Comparison of ENCODE assay signal across 15 cellular contexts in genomic region chr1:17139637-17140036, GRCh38. TPM values are rescaled to one million over a fixed set of nuclear protein-coding genes. Genes with fewer than 3 reads are reported as not detected.
DNase-seq lines count a peak whose midpoint lies in the region; ATAC-seq, FAIRE-seq and TF ChIP-seq lines count a peak whose summit lies in the region.
"Had no signal": no experiment of that assay in that cellular context is flagged by ENCODE, and none has a peak within 500 bp of the region (broad histone marks: within the 10 kb centered on the region; RNA-seq: fewer than 3 reads in every experiment).

No MANE protein-coding gene starts in this region.

- no peaks in the 10 kb centered on the region for H3K9me3 ChIP-seq in Panc1 (ENCODE audit: control insufficient read depth, insufficient read depth, low read depth, low read length)
- H3K9me3 ChIP-seq: HAP-1 had no signal

- FAIRE-seq in GM18507 (lab: Jason Lieb, UNC), result peak; percentile 35
- FAIRE-seq: A204.1, H1 had no signal

- H3K4me3 ChIP-seq in Panc1 (ENCODE audit: low read depth in 2 of 2, low read length in 2 of 2), result no peak overlapping the region
- H3K4me3 ChIP-seq: HAP-1 had no signal

- peaks cover 22% of the 10 kb centered on the region for H3K4me1 ChIP-seq in Panc1 (ENCODE audit: control insufficient read depth, insufficient read depth, low read length)
- H3K4me1 ChIP-seq: HAP-1 had no signal

- no peak for TF ChIP-seq CTCF in Panc1 (IDR thresholded peaks at IDR 0.05)
- TF ChIP-seq CTCF in type B pancreatic cell (conservative IDR thresholded peaks at IDR 0.05), result no peak

- H3K27me3 Mint-ChIP-seq in type B pancreatic cell, result peaks cover 7% of the 10 kb centered on the region

- peak overlapping the region; percentile 64 for H3K27ac ChIP-seq in Panc1 (ENCODE audit: low read length)
- peak overlapping the region; percentile 67 for H3K27ac ChIP-seq in epithelial cell of prostate

- no peak for DNase-seq in GM18507 (ENCODE audit: extremely low spot score, insufficient read length, low read depth)
- no peak for DNase-seq in Panc1 (ENCODE audit: low read depth, low spot score)
- DNase-seq in epithelial cell of prostate (ENCODE audit: low read depth, low spot score), result peak; percentile 39
- DNase-seq in type B pancreatic cell (ENCODE audit: extremely low spot score, unreplicated experiment), result no peak
- no peak for DNase-seq in activated CD4-positive, CD25-positive, alpha-beta regulatory T cell treated with anti-CD3 and anti-CD28 coated beads, Interleukin-2, amount 50 U/mL, for 72 hours
- DNase-seq in stimulated activated effector memory CD8-positive, alpha-beta T cell treated with anti-CD3 and anti-CD28 coated beads, Interleukin-12 subunit alpha, Interleukin-12 subunit beta, amount 100 ng/mL, for 72 hours (ENCODE audit: low spot score in 2 of 2), result no peak
- DNase-seq: C1 segment of cervical spinal cord; CD4-positive, alpha-beta memory T cell; DND-41; GF-D8 had no signal

- peak overlapping the region; percentile 2 for H3K27ac Mint-ChIP-seq in type B pancreatic cell
- no peak overlapping the region for H3K27ac Mint-ChIP-seq in stimulated activated effector memory CD8-positive, alpha-beta T cell treated with anti-CD3 and anti-CD28 coated beads, Interleukin-12 subunit alpha, Interleukin-12 subunit beta, amount 100 ng/mL, for 72 hours
- H3K27ac Mint-ChIP-seq: B cell; CD4-positive, alpha-beta memory T cell had no signal

- no peaks in the 10 kb centered on the region for H3K9me3 Mint-ChIP-seq in type B pancreatic cell
- no peaks in the 10 kb centered on the region for H3K9me3 Mint-ChIP-seq in stimulated activated effector memory CD8-positive, alpha-beta T cell treated with anti-CD3 and anti-CD28 coated beads, Interleukin-12 subunit alpha, Interleukin-12 subunit beta, amount 100 ng/mL, for 72 hours

- H3K36me3 ChIP-seq in Panc1 (ENCODE audit: control insufficient read depth, insufficient read depth, low read length), result no peaks in the 10 kb centered on the region
- H3K36me3 ChIP-seq: HAP-1 had no signal

- BruUV-seq in Panc1 (replicated peaks; lab: Mats Ljungman, UMichigan), result no TSS peak

- POLR2A ChIA-PET in Panc1 (lab: Charles Lee), result no interaction called here

- in situ Hi-C loops in Panc1 (cut with HindIII; ENCODE audit: low pct_unique_long_range_greater_than_20kb, low sequenced_read_pairs), result no loop called here

- no peak overlapping the region for H3K4me3 Mint-ChIP-seq in type B pancreatic cell
- H3K4me3 Mint-ChIP-seq in stimulated activated effector memory CD8-positive, alpha-beta T cell treated with anti-CD3 and anti-CD28 coated beads, Interleukin-12 subunit alpha, Interleukin-12 subunit beta, amount 100 ng/mL, for 72 hours, result no peak overlapping the region
- H3K4me3 Mint-ChIP-seq: B cell; CD4-positive, alpha-beta memory T cell had no signal

- H3K4me1 Mint-ChIP-seq in type B pancreatic cell (ENCODE audit: unreplicated experiment), result peaks cover 3% of the 10 kb centered on the region
- no peaks in the 10 kb centered on the region for H3K4me1 Mint-ChIP-seq in stimulated activated effector memory CD8-positive, alpha-beta T cell treated with anti-CD3 and anti-CD28 coated beads, Interleukin-12 subunit alpha, Interleukin-12 subunit beta, amount 100 ng/mL, for 72 hours
- H3K4me1 Mint-ChIP-seq: CD4-positive, alpha-beta memory T cell had no signal

- intact Hi-C loops in Panc1 (cut with micrococcal nuclease; ENCODE audit: unreplicated experiment), result no loop called here

- H3K27me3 ChIP-seq in Panc1 (ENCODE audit: control insufficient read depth, insufficient read depth, low read length), result no peaks in the 10 kb centered on the region

- CTCF ChIA-PET in Panc1 (lab: Charles Lee), result no interaction called here

- no peaks in the 10 kb centered on the region for H3K36me3 Mint-ChIP-seq in type B pancreatic cell
- H3K36me3 Mint-ChIP-seq in stimulated activated effector memory CD8-positive, alpha-beta T cell treated with anti-CD3 and anti-CD28 coated beads, Interleukin-12 subunit alpha, Interleukin-12 subunit beta, amount 100 ng/mL, for 72 hours, result no peaks in the 10 kb centered on the region
- H3K36me3 Mint-ChIP-seq: CD4-positive, alpha-beta memory T cell had no signal

- no peak for ATAC-seq in Panc1
- no peak for ATAC-seq in HG03469 (IDR thresholded peaks at IDR 0.05; ENCODE audit: unreplicated experiment)
- ATAC-seq in stimulated activated effector memory CD8-positive, alpha-beta T cell treated with anti-CD3 and anti-CD28 coated beads, Interleukin-12 subunit alpha, Interleukin-12 subunit beta, amount 100 ng/mL, for 72 hours, result no peak

RNA-seq across cellular contexts. Expression of gene PADI2, which starts 20.4 kb away (rescaled TPM):
- 507 TPM for total RNA-seq in Panc1 (2021; ENCODE audit: unreplicated experiment)
- polyA plus RNA-seq in Panc1 (2012; ENCODE audit: insufficient read length), result 830 TPM
- 3.5 and 5.6 TPM in 2 replicates for total RNA-seq in type B pancreatic cell (ENCODE audit: low replicate concordance)
- polyA plus RNA-seq: CD4-positive, alpha-beta memory T cell had no signal

Comparison
In these comparisons a context has a peak if more than half of its experiments do, and no peak if none do; other contexts are left out.
1. RNA of gene PADI2, which starts 20.4 kb away (total RNA-seq): 507 TPM in Panc1 (single experiment); 3.5 to 5.6 TPM in type B pancreatic cell; every median in the first group is over 10 times any median in the second.